27 cellular contexts compared by ENCODE assay signal in genomic region chr10:127458171-127458810, GRCh38.
"Had no signal": no experiment of that assay in that cellular context is flagged by ENCODE, and none has a peak within 500 bp of the region (broad histone marks: within the 10 kb centered on the region; RNA-seq: fewer than 3 reads in every experiment).

No MANE protein-coding gene starts in this region.

- H3K36me3 ChIP-seq: brain microvascular endothelial cell had no signal

- DNase-seq: activated CD4-positive, alpha-beta memory T cell treated with anti-CD3 and anti-CD28 coated beads, Interleukin-2, amount 10 ng/mL, durations not matched to agents 7 days and 5 days; activated CD4-positive, alpha-beta T cell treated with anti-CD3 and anti-CD28 coated beads for 4 hours; activated CD4-positive, alpha-beta T cell treated with anti-CD3 and anti-CD28 coated beads, Interleukin-2, amount 10 ng/mL, durations not matched to agents 7 days and 5 days; activated CD4-positive, alpha-beta T cell treated with anti-CD3 and anti-CD28 coated beads, Interleukin-2, amount 50 U/mL, for 4 hours; activated CD4-positive, CD25-positive, alpha-beta regulatory T cell; activated CD4-positive, CD25-positive, alpha-beta regulatory T cell treated with anti-CD3 and anti-CD28 coated beads, Interleukin-2, amount 50 U/mL, for 72 hours; activated CD8-positive, alpha-beta memory T cell treated with anti-CD3 and anti-CD28 coated beads, Interleukin-2, amount 50 U/mL, for 48 hours; activated gamma-delta T cell; activated naive CD4-positive, alpha-beta T cell treated with anti-CD3 and anti-CD28 coated beads, Interleukin-2, amount 50 U/mL, for 16 hours; activated naive CD4-positive, alpha-beta T cell treated with Interleukin-2 at 50 U/mL for 16 hours; activated T-cell treated with anti-CD3 and anti-CD28 coated beads for 4 hours; activated T-cell treated with anti-CD3 and anti-CD28 coated beads, Interleukin-2, amount 50 U/mL, for 24 hours; activated T-cell treated with anti-CD3 and anti-CD28 coated beads, Interleukin-2, amount 50 U/mL, for 72 hours; amniotic stem cell; anterior cingulate cortex; brain microvascular endothelial cell; caudate nucleus; cortex of kidney; dermis blood vessel endothelial cell; effector CD4-positive, alpha-beta T cell; effector memory CD8-positive, alpha-beta T cell; esophagus squamous epithelium; foreskin melanocyte; T-helper 2 cell had no signal

- H3K27me3 Mint-ChIP-seq: activated CD4-positive, alpha-beta memory T cell treated with anti-CD3 and anti-CD28 coated beads, Interleukin-2, amount 10 ng/mL, durations not matched to agents 7 days and 5 days; activated CD4-positive, alpha-beta T cell treated with anti-CD3 and anti-CD28 coated beads, Interleukin-2, amount 10 ng/mL, durations not matched to agents 7 days and 5 days; activated naive CD8-positive, alpha-beta T cell had no signal

- H3K4me1 ChIP-seq: esophagus squamous epithelium, gastroesophageal sphincter had no signal

- H3K9me3 ChIP-seq: esophagus squamous epithelium had no signal

- H3K9me3 Mint-ChIP-seq: activated CD4-positive, alpha-beta T cell treated with anti-CD3 and anti-CD28 coated beads, Interleukin-2, amount 10 ng/mL, durations not matched to agents 7 days and 5 days had no signal

- H3K36me3 Mint-ChIP-seq: activated naive CD8-positive, alpha-beta T cell had no signal

- H3K27ac Mint-ChIP-seq: activated CD4-positive, alpha-beta memory T cell treated with anti-CD3 and anti-CD28 coated beads, Interleukin-2, amount 10 ng/mL, durations not matched to agents 7 days and 5 days; activated CD4-positive, alpha-beta T cell treated with anti-CD3 and anti-CD28 coated beads, Interleukin-2, amount 10 ng/mL, durations not matched to agents 7 days and 5 days; activated naive CD8-positive, alpha-beta T cell; activated T-cell treated with anti-CD3 and anti-CD28 coated beads, Interleukin-2, amount 50 U/mL, for 24 hours; activated T-cell treated with anti-CD3 and anti-CD28 coated beads, Interleukin-2, amount 50 U/mL, for 72 hours; effector memory CD8-positive, alpha-beta T cell had no signal

- H3K4me1 Mint-ChIP-seq: activated CD4-positive, alpha-beta memory T cell treated with anti-CD3 and anti-CD28 coated beads, Interleukin-2, amount 10 ng/mL, durations not matched to agents 7 days and 5 days; activated CD4-positive, alpha-beta T cell treated with anti-CD3 and anti-CD28 coated beads, Interleukin-2, amount 10 ng/mL, durations not matched to agents 7 days and 5 days had no signal

- H3K27ac ChIP-seq: brain microvascular endothelial cell, epithelial cell of prostate, esophagus squamous epithelium, gastroesophageal sphincter had no signal

- H3K4me3 Mint-ChIP-seq: activated CD4-positive, alpha-beta memory T cell treated with anti-CD3 and anti-CD28 coated beads, Interleukin-2, amount 10 ng/mL, durations not matched to agents 7 days and 5 days; activated CD4-positive, alpha-beta T cell treated with anti-CD3 and anti-CD28 coated beads, Interleukin-2, amount 10 ng/mL, durations not matched to agents 7 days and 5 days; activated naive CD8-positive, alpha-beta T cell; activated T-cell treated with anti-CD3 and anti-CD28 coated beads, Interleukin-2, amount 50 U/mL, for 24 hours; activated T-cell treated with anti-CD3 and anti-CD28 coated beads, Interleukin-2, amount 50 U/mL, for 72 hours; effector memory CD8-positive, alpha-beta T cell had no signal

- H3K27me3 ChIP-seq: brain microvascular endothelial cell, gastroesophageal sphincter had no signal

- H3K4me3 ChIP-seq: esophagus squamous epithelium, gastroesophageal sphincter had no signal

- ATAC-seq: effector memory CD8-positive, alpha-beta T cell; gastroesophageal sphincter had no signal
